In the genomic region with DNA sequence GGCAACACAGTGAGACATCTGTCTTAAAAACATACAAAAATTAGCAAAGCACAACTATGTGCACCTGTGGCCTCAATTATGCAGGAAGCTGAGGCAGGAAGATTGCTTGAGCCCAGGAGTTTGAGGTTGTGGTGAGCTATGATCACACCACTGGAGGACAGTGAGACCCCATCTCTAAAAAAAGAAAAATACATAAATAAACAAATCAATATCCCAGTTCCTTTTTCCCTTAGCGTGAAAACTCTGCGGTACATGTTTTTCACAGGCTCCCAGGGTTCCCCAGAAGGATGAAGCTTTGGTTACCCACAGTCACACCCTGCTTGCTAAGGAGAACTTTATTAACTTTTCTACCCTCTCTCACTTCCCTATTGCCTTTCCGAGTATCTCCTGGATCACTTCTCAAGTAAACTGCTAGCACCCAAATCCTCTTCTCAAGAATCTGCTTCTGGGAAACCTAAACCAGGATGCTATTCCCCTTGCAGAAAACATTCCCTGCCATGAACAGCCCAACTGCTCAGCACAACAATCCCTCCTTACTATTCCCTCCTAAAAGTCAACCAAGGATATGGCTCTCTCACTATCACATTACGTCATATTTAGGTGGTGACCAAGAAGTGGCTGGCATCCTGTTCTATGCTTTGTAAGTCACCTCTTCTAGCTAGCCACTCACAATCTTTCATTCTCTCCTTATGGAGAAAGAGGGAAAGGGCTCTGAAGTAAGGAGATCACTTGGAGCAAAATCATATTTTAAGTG, we compare ENCODE assay signal across 12 cellular contexts.
DNase-seq lines count a peak whose midpoint lies in the region; ATAC-seq and TF ChIP-seq lines count a peak whose summit lies in the region.
"Had no signal": no experiment of that assay in that cellular context is flagged by ENCODE, and none has a peak within 500 bp of the region (broad histone marks: within the 10 kb centered on the region; RNA-seq: fewer than 3 reads in every experiment).

No MANE protein-coding gene starts in this region.

- peak overlapping the region; percentile 78 for H3K27ac Mint-ChIP-seq in stimulated activated naive CD8-positive, alpha-beta T cell treated with anti-CD3 and anti-CD28 coated beads, Interleukin-15, Interleukin-2, amounts not matched to agents 100 ng/mL and 50 ng/mL, for 24 hours

- H3K9me3 ChIP-seq in MG63: no peaks in the 10 kb centered on the region
- no peaks in the 10 kb centered on the region for H3K9me3 ChIP-seq in gastrocnemius medialis
- peaks cover 0 to 7% (median 0%) of the 10 kb centered on the region in 3 donors for H3K9me3 ChIP-seq in adrenal gland (replicated peaks in 1 of 3)
- H3K9me3 ChIP-seq: thoracic aorta had no signal

- H3K9me3 Mint-ChIP-seq in stimulated activated naive CD8-positive, alpha-beta T cell treated with anti-CD3 and anti-CD28 coated beads, Interleukin-15, Interleukin-2, amounts not matched to agents 100 ng/mL and 50 ng/mL, for 24 hours: no peaks in the 10 kb centered on the region

- H3K4me3 Mint-ChIP-seq in stimulated activated naive CD8-positive, alpha-beta T cell treated with anti-CD3 and anti-CD28 coated beads, Interleukin-15, Interleukin-2, amounts not matched to agents 100 ng/mL and 50 ng/mL, for 24 hours: peak overlapping the region; percentile 9

- whole genome bisulfite sequencing in adrenal gland, 4 donors: 76 to 82% (median 80%) methylated on average over 4 of the region's 4 CpGs

- H3K4me3 ChIP-seq in MG63 (no peak overlapping the region), gastrocnemius medialis (no peak overlapping the region), adrenal gland (no peak overlapping the region)
- H3K4me3 ChIP-seq: thoracic aorta had no signal

- no peak for TF ChIP-seq POLR2A in gastrocnemius medialis (IDR thresholded peaks at IDR 0.05)
- no peak for TF ChIP-seq POLR2A in adrenal gland (IDR thresholded peaks at IDR 0.05)

- intact Hi-C loops in gastrocnemius medialis (cut with DNase I; ENCODE audit: low total_unique reads): no loop called here
- intact Hi-C loops in adrenal gland (cut with DNase I): no loop called here

- H3K27me3 Mint-ChIP-seq in stimulated activated naive CD8-positive, alpha-beta T cell treated with anti-CD3 and anti-CD28 coated beads, Interleukin-15, Interleukin-2, amounts not matched to agents 100 ng/mL and 50 ng/mL, for 24 hours: no peaks in the 10 kb centered on the region

- H3K27me3 ChIP-seq in MG63: no peaks in the 10 kb centered on the region
- H3K27me3 ChIP-seq in gastrocnemius medialis: no peaks in the 10 kb centered on the region
- H3K27me3 ChIP-seq in adrenal gland: no peaks in the 10 kb centered on the region

- no peaks in the 10 kb centered on the region for H3K4me1 ChIP-seq in gastrocnemius medialis
- no peaks in the 10 kb centered on the region for H3K4me1 ChIP-seq in adrenal gland (replicated peaks in 1 of 2)

- H3K36me3 ChIP-seq in MG63 (no peaks in the 10 kb centered on the region), gastrocnemius medialis (no peaks in the 10 kb centered on the region), adrenal gland (replicated peaks in 1 of 2) (no peaks in the 10 kb centered on the region)
- H3K36me3 ChIP-seq: thoracic aorta had no signal

- in situ Hi-C loops in gastrocnemius medialis (cut with MboI; ENCODE audit: low sequenced_read_pairs in 4 of 4): no loop called here

- no peaks in the 10 kb centered on the region for H3K36me3 Mint-ChIP-seq in stimulated activated naive CD8-positive, alpha-beta T cell treated with anti-CD3 and anti-CD28 coated beads, Interleukin-15, Interleukin-2, amounts not matched to agents 100 ng/mL and 50 ng/mL, for 24 hours (ENCODE audit: low read depth)

- ATAC-seq in stimulated activated naive CD8-positive, alpha-beta T cell treated with anti-CD3 and anti-CD28 coated beads, Interleukin-15, Interleukin-2, amounts not matched to agents 100 U/mL and 50 U/mL, for 24 hours: no peak
- ATAC-seq in HG02943 (IDR thresholded peaks at IDR 0.05; ENCODE audit: low read depth, unreplicated experiment): peak; percentile 58
- ATAC-seq in gastrocnemius medialis: no peak

- H3K27ac ChIP-seq in gastrocnemius medialis (no peak overlapping the region), adrenal gland (no peak overlapping the region)
- H3K27ac ChIP-seq: thoracic aorta, VCaP had no signal

- H3K4me1 Mint-ChIP-seq in stimulated activated naive CD8-positive, alpha-beta T cell treated with anti-CD3 and anti-CD28 coated beads, Interleukin-15, Interleukin-2, amounts not matched to agents 100 ng/mL and 50 ng/mL, for 24 hours (ENCODE audit: low read depth): peaks cover 87% of the 10 kb centered on the region

- no peak for TF ChIP-seq CTCF in gastrocnemius medialis (IDR thresholded peaks at IDR 0.05 in 4 of 5, conservative IDR thresholded peaks at IDR 0.05 in 1 of 5)
- TF ChIP-seq CTCF in adrenal gland (IDR thresholded peaks at IDR 0.05): no peak

- DNase-seq in stimulated activated naive CD8-positive, alpha-beta T cell treated with anti-CD3 and anti-CD28 coated beads, Interleukin-15, Interleukin-2, amounts not matched to agents 100 U/mL and 50 U/mL, for 24 hours: no peak
- peak; percentile 55 for DNase-seq in RPMI8226
- no peak for DNase-seq in MG63
- no peak for DNase-seq in gastrocnemius medialis
- no peak for DNase-seq in adrenal gland
- no peak for DNase-seq in NCI-H345 (lab: John Stamatoyannopoulos, UW)
- DNase-seq: NCI-H2227 treated with DMSO at 0.1 percent for 48 hours, retina had no signal
